ENCODE assay signal across 18 cellular contexts in the genomic region with DNA sequence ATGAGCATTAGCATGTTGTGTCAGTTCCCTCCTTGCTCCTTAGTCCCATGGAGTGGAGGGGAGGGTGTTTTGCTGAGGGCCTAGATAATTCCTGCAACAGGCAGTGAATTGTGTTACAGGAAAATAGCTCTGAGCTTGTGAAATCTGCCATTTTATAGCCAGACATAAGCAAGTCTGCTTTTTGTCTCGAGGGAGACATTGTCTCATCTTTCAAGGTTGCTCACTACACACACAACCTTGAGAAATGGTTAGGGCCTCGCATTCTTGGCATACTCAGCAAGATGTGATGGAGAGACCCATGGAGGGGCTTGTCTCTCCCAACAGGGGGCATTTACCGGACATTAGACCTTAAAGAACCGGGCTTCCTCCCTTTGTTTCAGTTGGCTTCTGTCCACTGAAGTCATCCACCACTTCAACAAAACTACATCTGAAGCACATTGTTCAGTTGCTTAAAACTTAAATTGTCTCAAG.
A peak's percentile ranks its signal among the peaks of the same experiment; 100 is the strongest.
DNase-seq lines count a peak whose midpoint lies in the region; ATAC-seq and TF ChIP-seq lines count a peak whose summit lies in the region.
"Had no signal": no experiment of that assay in that cellular context is flagged by ENCODE, and none has a peak within 500 bp of the region (broad histone marks: within the 10 kb centered on the region; RNA-seq: fewer than 3 reads in every experiment).

No MANE protein-coding gene starts in this region.

- no peak overlapping the region for H3K27ac Mint-ChIP-seq in naive thymus-derived CD4-positive, alpha-beta T cell
- H3K27ac Mint-ChIP-seq in stimulated activated naive CD8-positive, alpha-beta T cell treated with anti-CD3 and anti-CD28 coated beads, Interleukin-15, amount 100 ng/mL, for 72 hours: no peak overlapping the region
- H3K27ac Mint-ChIP-seq: progenitor cell of endocrine pancreas; stimulated activated memory B cell treated with anti-CD40 and anti-IgM and Interleukin-4, amounts not matched to agents 10 μg/mL and 1 μg/mL and 100 μg/mL, for 72 hours; T-helper 17 cell had no signal

- TF ChIP-seq CTCF in foreskin fibroblast (IDR thresholded peaks at IDR 0.05; ENCODE audit: low read depth, low read length): no peak
- no peak for TF ChIP-seq CTCF in ovary (IDR thresholded peaks at IDR 0.05)

- WGBS in ovary, 3 donors: 4 to 22% (median 5%) methylated on average over 4 of the region's 4 CpGs

- no peak for TF ChIP-seq EP300 in ovary (IDR thresholded peaks at IDR 0.05)

- H3K9me3 Mint-ChIP-seq in naive thymus-derived CD4-positive, alpha-beta T cell: peaks cover 0 to 2% (median 0%) of the 10 kb centered on the region in 11 donors
- H3K9me3 Mint-ChIP-seq in stimulated activated naive CD8-positive, alpha-beta T cell treated with anti-CD3 and anti-CD28 coated beads, Interleukin-15, amount 100 ng/mL, for 72 hours: no peaks in the 10 kb centered on the region
- H3K9me3 Mint-ChIP-seq: stimulated activated memory B cell treated with anti-CD40 and anti-IgM and Interleukin-4, amounts not matched to agents 10 μg/mL and 1 μg/mL and 100 μg/mL, for 72 hours had no signal

- peaks cover 21% of the 10 kb centered on the region for H3K4me1 ChIP-seq in adipocyte (ENCODE audit: control insufficient read depth, insufficient read depth, low read length)
- H3K4me1 ChIP-seq in ovary (ENCODE audit: insufficient read depth): peaks cover 10% of the 10 kb centered on the region
- H3K4me1 ChIP-seq in naive thymus-derived CD4-positive, alpha-beta T cell (ENCODE audit: control insufficient read depth in 2 of 2, insufficient read depth in 2 of 2, low read length in 2 of 2): no peaks in the 10 kb centered on the region

- CTCF ChIA-PET in naive thymus-derived CD4-positive, alpha-beta T cell (lab: Charles Lee): no interaction called here

- H3K9ac ChIP-seq in adipocyte (ENCODE audit: low read length): peak overlapping the region; percentile 18
- H3K9ac ChIP-seq: BLaER1 had no signal

- intact Hi-C loops in ovary (cut with DNase I): no loop called here
- intact Hi-C loops in naive thymus-derived CD4-positive, alpha-beta T cell (cut with micrococcal nuclease): no loop called here

- peaks cover 0 to 9% (median 3%) of the 10 kb centered on the region in 7 donors for H3K4me1 Mint-ChIP-seq in naive thymus-derived CD4-positive, alpha-beta T cell
- H3K4me1 Mint-ChIP-seq in stimulated activated naive CD8-positive, alpha-beta T cell treated with anti-CD3 and anti-CD28 coated beads, Interleukin-15, amount 100 ng/mL, for 72 hours: peaks cover 9% of the 10 kb centered on the region

- no peaks in the 10 kb centered on the region for H3K9me3 ChIP-seq in adipocyte (ENCODE audit: control insufficient read depth, low read length)
- H3K9me3 ChIP-seq in ovary: no peaks in the 10 kb centered on the region
- no peaks in the 10 kb centered on the region for H3K9me3 ChIP-seq in naive thymus-derived CD4-positive, alpha-beta T cell (ENCODE audit: control insufficient read depth in 2 of 3, low read length in 3 of 3)
- H3K9me3 ChIP-seq: BLaER1, vagina had no signal

- TF ChIP-seq POLR2A in ovary (IDR thresholded peaks at IDR 0.05): no peak

- peaks cover 0 to 13% (median 0%) of the 10 kb centered on the region in 5 donors for H3K36me3 Mint-ChIP-seq in naive thymus-derived CD4-positive, alpha-beta T cell

- DNase-seq in ELF-1 (ENCODE audit: low read depth, low spot score) (peak; percentile 33), adipocyte (ENCODE audit: low read depth) (peak; percentile 35), foreskin fibroblast (peak; percentile 15 to 32), ovary (peak in 4 of 5 donors; percentile 18 to 35 (median 24)), DMS79 treated with DMSO at 0.1 percent for 48 hours (lab: John Stamatoyannopoulos, UW) (no peak), HUDEP-2 (lab: John Stamatoyannopoulos, UW; ENCODE audit: unreplicated experiment in 76 of 76) (no peak)
- no peak for DNase-seq in naive thymus-derived CD4-positive, alpha-beta T cell
- no peak for DNase-seq in stimulated activated naive CD8-positive, alpha-beta T cell treated with anti-CD3 and anti-CD28 coated beads, Interleukin-15, amount 100 ng/mL, for 72 hours
- DNase-seq: activated T-cell treated with anti-CD3 and anti-CD28 coated beads, Interleukin-2, amount 50 U/mL, for 1 hour; amniotic stem cell; EL; mammary epithelial cell; stimulated activated CD4-positive, alpha-beta T cell treated with anti-CD3 and anti-CD28 coated beads, Interleukin-4, amount 100 ng/mL, for 24 hours; T-helper 17 cell had no signal

- H3K4me3 ChIP-seq in adipocyte (ENCODE audit: low read length): peak overlapping the region; percentile 56
- H3K4me3 ChIP-seq in foreskin fibroblast (ENCODE audit: low read depth in 1 of 2, low read length in 2 of 2): no peak overlapping the region
- H3K4me3 ChIP-seq in ovary: no peak overlapping the region
- H3K4me3 ChIP-seq in naive thymus-derived CD4-positive, alpha-beta T cell (ENCODE audit: low read length): no peak overlapping the region
- H3K4me3 ChIP-seq: BLaER1, vagina had no signal

- no peak overlapping the region for H3K4me3 Mint-ChIP-seq in naive thymus-derived CD4-positive, alpha-beta T cell
- H3K4me3 Mint-ChIP-seq in stimulated activated naive CD8-positive, alpha-beta T cell treated with anti-CD3 and anti-CD28 coated beads, Interleukin-15, amount 100 ng/mL, for 72 hours: no peak overlapping the region
- H3K4me3 Mint-ChIP-seq: stimulated activated memory B cell treated with anti-CD40 and anti-IgM and Interleukin-4, amounts not matched to agents 10 μg/mL and 1 μg/mL and 100 μg/mL, for 72 hours; T-helper 17 cell had no signal

- H3K27ac ChIP-seq in ovary: peak overlapping the region; percentile 51 to 58
- no peak overlapping the region for H3K27ac ChIP-seq in naive thymus-derived CD4-positive, alpha-beta T cell (ENCODE audit: low read depth, low read length)
- H3K27ac ChIP-seq: BLaER1, vagina had no signal

- POLR2A ChIA-PET in naive thymus-derived CD4-positive, alpha-beta T cell (lab: Charles Lee): no interaction called here

- H3K27me3 ChIP-seq in adipocyte (replicated peaks; ENCODE audit: control insufficient read depth, insufficient read depth, low read length): no peaks in the 10 kb centered on the region
- H3K27me3 ChIP-seq in ovary: no peaks in the 10 kb centered on the region
- H3K27me3 ChIP-seq in naive thymus-derived CD4-positive, alpha-beta T cell (ENCODE audit: control insufficient read depth in 2 of 2, insufficient read depth in 2 of 2, low read length in 2 of 2): no peaks in the 10 kb centered on the region
- H3K27me3 ChIP-seq: vagina had no signal

- no peaks in the 10 kb centered on the region for H3K36me3 ChIP-seq in adipocyte (ENCODE audit: control insufficient read depth, insufficient read depth, low read length, severe bottlenecking)
- no peaks in the 10 kb centered on the region for H3K36me3 ChIP-seq in ovary
- no peaks in the 10 kb centered on the region for H3K36me3 ChIP-seq in naive thymus-derived CD4-positive, alpha-beta T cell (ENCODE audit: control insufficient read depth in 2 of 3, insufficient read depth in 3 of 3, low read length in 3 of 3)
- H3K36me3 ChIP-seq: BLaER1, vagina had no signal

- no peak for ATAC-seq in naive thymus-derived CD4-positive, alpha-beta T cell
- ATAC-seq in stimulated activated naive CD8-positive, alpha-beta T cell treated with anti-CD3 and anti-CD28 coated beads, Interleukin-15, amount 100 ng/mL, for 72 hours: no peak
- ATAC-seq: T-helper 17 cell had no signal

- peaks cover 0 to 42% (median 0%) of the 10 kb centered on the region in 5 donors for H3K27me3 Mint-ChIP-seq in naive thymus-derived CD4-positive, alpha-beta T cell
- peaks cover under 1% of the 10 kb centered on the region for H3K27me3 Mint-ChIP-seq in stimulated activated naive CD8-positive, alpha-beta T cell treated with anti-CD3 and anti-CD28 coated beads, Interleukin-15, amount 100 ng/mL, for 72 hours
- H3K27me3 Mint-ChIP-seq: progenitor cell of endocrine pancreas; stimulated activated memory B cell treated with anti-CD40 and anti-IgM and Interleukin-4, amounts not matched to agents 10 μg/mL and 1 μg/mL and 100 μg/mL, for 72 hours; T-helper 17 cell had no signal

Comparison
In these comparisons a context has a peak if more than half of its experiments do, and no peak if none do; other contexts are left out.
1. DNase-seq: peak in ELF-1 (single experiment), adipocyte (single experiment), foreskin fibroblast (2 of 2) and ovary (4 of 5); none in DMS79 treated with DMSO at 0.1 percent for 48 hours (single experiment), naive thymus-derived CD4-positive, alpha-beta T cell (0 of 9), stimulated activated naive CD8-positive, alpha-beta T cell treated with anti-CD3 and anti-CD28 coated beads, Interleukin-15, amount 100 ng/mL, for 72 hours (0 of 2) and HUDEP-2 (0 of 76).